8 cellular contexts compared by ENCODE assay signal in the genomic region with DNA sequence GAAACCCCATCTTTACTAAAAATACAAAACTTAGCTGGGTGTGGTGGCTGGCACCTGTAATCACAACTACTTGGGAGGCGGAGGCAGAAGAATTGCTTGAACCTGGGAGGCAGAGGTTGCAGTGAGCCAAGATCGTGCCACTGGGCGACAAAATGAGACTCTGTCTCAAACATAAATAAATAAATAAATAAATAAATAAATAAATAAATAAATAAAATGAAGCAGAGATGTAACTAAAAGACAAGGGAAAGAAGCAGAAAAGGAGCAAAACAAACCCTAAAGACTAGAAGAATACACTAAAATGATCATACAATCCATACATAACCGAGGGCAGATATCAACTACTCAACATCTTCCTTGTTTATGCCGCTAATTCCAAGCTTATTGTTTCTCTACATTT.
"Had no signal": no experiment of that assay in that cellular context is flagged by ENCODE, and none has a peak within 500 bp of the region (broad histone marks: within the 10 kb centered on the region; RNA-seq: fewer than 3 reads in every experiment).

No MANE protein-coding gene starts in this region.

- H3K4me3 ChIP-seq: GM12878 had no signal

- FAIRE-seq: G401.6, GM12878, GM12891, GM12892, GM18507, GM19239 had no signal

- DNase-seq: GDM1, GF-D8 had no signal

- ATAC-seq: GM12878 had no signal
